In genomic region chr11:117037279-117037951, GRCh38 we compare ENCODE assay signal across 9 cellular contexts.
A peak's percentile ranks its signal among the peaks of the same experiment; 100 is the strongest.
DNase-seq lines count a peak whose midpoint lies in the region; ATAC-seq, FAIRE-seq and TF ChIP-seq lines count a peak whose summit lies in the region.
"Had no signal": no experiment of that assay in that cellular context is flagged by ENCODE, and none has a peak within 500 bp of the region (broad histone marks: within the 10 kb centered on the region; RNA-seq: fewer than 3 reads in every experiment).

No MANE protein-coding gene starts in this region.

- H2AFZ ChIP-seq in GM23338 (no peak overlapping the region), endothelial cell of umbilical vein (ENCODE audit: low read depth, low read length) (no peak overlapping the region)

- H3K79me2 ChIP-seq in GM23338 (replicated peaks; ENCODE audit: insufficient read depth) (peaks cover 69% of the 10 kb centered on the region), endothelial cell of umbilical vein (ENCODE audit: control insufficient read depth, insufficient read depth, low read length) (no peaks in the 10 kb centered on the region)

- CTCF ChIA-PET in Panc1 (lab: Charles Lee): interaction anchor here (0.6 kb wide), 1 partner anchor 102 kb away, joined by 3 read pairs; no protein-coding TSS in a partner anchor
- CTCF ChIA-PET in endothelial cell of umbilical vein (lab: Charles Lee): interaction anchor here (0.9 kb wide), 1 partner anchor 157 kb away, joined by 3 read pairs; no protein-coding TSS in a partner anchor

- ATAC-seq in GM23338 (peak; percentile 51), Panc1 (peak; percentile 64; the same call in 1 of the 2 replicates), pancreas (peak in 3 of 4 donors; percentile 42 to 55 (median 42)), GM19023 (IDR thresholded peaks at IDR 0.05; ENCODE audit: unreplicated experiment) (no peak)

- BruUV-seq in Panc1 (replicated peaks; lab: Mats Ljungman, UMichigan): no TSS peak
- no TSS peak for BruUV-seq in endothelial cell of umbilical vein (replicated peaks; lab: Mats Ljungman, UMichigan)

- WGBS in pancreas, 2 donors: 77 to 88% methylated on average over 1 of the region's 1 CpG
- 57 to 79% (median 76%) methylated on average over 1 of the region's 1 CpG for WGBS in ovary, 3 donors

- POLR2A ChIA-PET in Panc1 (lab: Charles Lee): no interaction called here
- POLR2A ChIA-PET in endothelial cell of umbilical vein (lab: Charles Lee): no interaction called here

- no peak for TF ChIP-seq CTCF in GM23338 (conservative IDR thresholded peaks at IDR 0.05; ENCODE audit: low read depth in 2 of 2)
- no peak for TF ChIP-seq CTCF in Panc1 (IDR thresholded peaks at IDR 0.05)
- TF ChIP-seq CTCF in endothelial cell of umbilical vein (IDR thresholded peaks at IDR 0.05; ENCODE audit: extremely low read depth in 1 of 2, insufficient read depth in 1 of 2, low read depth in 1 of 2, low read length in 2 of 2): no peak
- no peak for TF ChIP-seq CTCF in pancreas (IDR thresholded peaks at IDR 0.05)
- TF ChIP-seq CTCF in ovary (IDR thresholded peaks at IDR 0.05): no peak

- H3K9me3 ChIP-seq in Panc1 (ENCODE audit: control insufficient read depth, insufficient read depth, low read depth, low read length): no peaks in the 10 kb centered on the region
- H3K9me3 ChIP-seq in endothelial cell of umbilical vein (replicated peaks; ENCODE audit: control insufficient read depth, insufficient read depth, low read length): no peaks in the 10 kb centered on the region
- H3K9me3 ChIP-seq in pancreas: no peaks in the 10 kb centered on the region
- no peaks in the 10 kb centered on the region for H3K9me3 ChIP-seq in ovary
- H3K9me3 ChIP-seq: uterus had no signal

- in situ Hi-C loops in Panc1 (cut with HindIII; ENCODE audit: low pct_unique_long_range_greater_than_20kb, low sequenced_read_pairs): no loop called here

- TF ChIP-seq POLR2A in endothelial cell of umbilical vein (IDR thresholded peaks at IDR 0.05; ENCODE audit: low read depth, low read length) (no peak), ovary (IDR thresholded peaks at IDR 0.05) (no peak)

- H3K36me3 ChIP-seq in GM23338 (ENCODE audit: insufficient read depth): no peaks in the 10 kb centered on the region
- H3K36me3 ChIP-seq in Panc1 (ENCODE audit: control insufficient read depth, insufficient read depth, low read length): no peaks in the 10 kb centered on the region
- no peaks in the 10 kb centered on the region for H3K36me3 ChIP-seq in endothelial cell of umbilical vein (ENCODE audit: control insufficient read depth in 2 of 2, extremely low read depth in 1 of 2, insufficient read depth in 2 of 2, low read length in 2 of 2)
- no peaks in the 10 kb centered on the region for H3K36me3 ChIP-seq in pancreas
- H3K36me3 ChIP-seq in ovary: no peaks in the 10 kb centered on the region
- H3K36me3 ChIP-seq: uterus had no signal

- H3K9me1 ChIP-seq in endothelial cell of umbilical vein (replicated peaks; ENCODE audit: control insufficient read depth, extremely low read depth, insufficient read depth, low read length): no peaks in the 10 kb centered on the region

- no peak for TF ChIP-seq EP300 in ovary (IDR thresholded peaks at IDR 0.05)

- H3K27ac ChIP-seq in GM23338 (ENCODE audit: low read depth) (no peak overlapping the region), Panc1 (ENCODE audit: low read length) (no peak overlapping the region), endothelial cell of umbilical vein (ENCODE audit: insufficient read depth, low read depth, low read length) (no peak overlapping the region), pancreas (peak overlapping the region in 1 of 4 donors; percentile 30), ovary (no peak overlapping the region)
- H3K27ac ChIP-seq: uterus had no signal

- H4K20me1 ChIP-seq in GM23338 (replicated peaks; ENCODE audit: insufficient read depth): peaks cover 8% of the 10 kb centered on the region
- H4K20me1 ChIP-seq in endothelial cell of umbilical vein (replicated peaks; ENCODE audit: control insufficient read depth, extremely low read depth, insufficient read depth, low read length): no peaks in the 10 kb centered on the region

- no peak overlapping the region for H3K27ac Mint-ChIP-seq in GM23338

- no peaks in the 10 kb centered on the region for H3K9me3 Mint-ChIP-seq in GM23338

- H3K4me2 ChIP-seq in GM23338: 0 out of 2 replicates have a peak overlapping the region, but pooled peaks have one; percentile 3
- H3K4me2 ChIP-seq in endothelial cell of umbilical vein (ENCODE audit: insufficient read depth, low read length): peak overlapping the region; percentile 20

- H3K27me3 ChIP-seq in GM23338 (ENCODE audit: insufficient read depth) (no peaks in the 10 kb centered on the region), Panc1 (ENCODE audit: control insufficient read depth, insufficient read depth, low read length) (no peaks in the 10 kb centered on the region), endothelial cell of umbilical vein (ENCODE audit: control insufficient read depth in 2 of 2, insufficient read depth in 2 of 2, low read length in 2 of 2) (no peaks in the 10 kb centered on the region), pancreas (no peaks in the 10 kb centered on the region), ovary (no peaks in the 10 kb centered on the region)
- H3K27me3 ChIP-seq: uterus had no signal

- intact Hi-C loops in Panc1 (cut with micrococcal nuclease; ENCODE audit: unreplicated experiment) (no loop called here), endothelial cell of umbilical vein (cut with micrococcal nuclease) (loop anchor here (5.0 kb wide), 1 partner anchor 60 kb away; the partner anchor contains the start of gene SIK3), pancreas (cut with DNase I) (no loop called here), ovary (cut with DNase I) (no loop called here)

- H3K4me1 Mint-ChIP-seq in GM23338: peaks cover 18% of the 10 kb centered on the region

- dilution Hi-C loops in endothelial cell of umbilical vein (cut with MboI; ENCODE audit: extremely low pct_ligation_motif_present, low sequenced_read_pairs): no loop called here

- H3K36me3 Mint-ChIP-seq in GM23338 (ENCODE audit: low read depth): no peaks in the 10 kb centered on the region

- no peak for FAIRE-seq in endothelial cell of umbilical vein (lab: Jason Lieb, UNC)
- no peak for FAIRE-seq in pancreas (lab: Jason Lieb, UNC)

- H3K9ac ChIP-seq in endothelial cell of umbilical vein (replicated peaks; ENCODE audit: extremely low read depth, insufficient read depth, low read length): no peak overlapping the region

- DNase-seq in GM23338 (ENCODE audit: low spot score) (no peak), Panc1 (ENCODE audit: low read depth, low spot score) (no peak), endothelial cell of umbilical vein (ENCODE audit: low read depth, low spot score) (peak; percentile 82), pancreas (no peak), ovary (no peak), AG08396 (ENCODE audit: low spot score) (no peak)
- DNase-seq: activated CD4-positive, alpha-beta T cell treated with anti-CD3 and anti-CD28 coated beads for 48 hours; uterus had no signal

- no peaks in the 10 kb centered on the region for H3K9me2 ChIP-seq in GM23338 (ENCODE audit: insufficient read depth)

- no peak overlapping the region for H3K4me3 Mint-ChIP-seq in GM23338

- no peaks in the 10 kb centered on the region for H3K27me3 Mint-ChIP-seq in GM23338 (ENCODE audit: insufficient read depth, low read depth, poor library complexity)

- H3F3A ChIP-seq in GM23338 (replicated peaks; ENCODE audit: low read depth): no peaks in the 10 kb centered on the region

- H3K4me3 ChIP-seq in GM23338 (no peak overlapping the region), Panc1 (ENCODE audit: low read depth in 2 of 2, low read length in 2 of 2) (no peak overlapping the region), endothelial cell of umbilical vein (replicated peaks in 1 of 3; ENCODE audit: insufficient read depth in 1 of 3, low read depth in 1 of 3, low read length in 3 of 3) (no peak overlapping the region), pancreas (no peak overlapping the region), ovary (no peak overlapping the region)
- H3K4me3 ChIP-seq: uterus had no signal

- H3K4me1 ChIP-seq in GM23338 (ENCODE audit: insufficient read depth) (peaks cover 16% of the 10 kb centered on the region; the same call in 1 of the 2 replicates), Panc1 (ENCODE audit: control insufficient read depth, insufficient read depth, low read length) (peaks cover 20% of the 10 kb centered on the region), endothelial cell of umbilical vein (ENCODE audit: control insufficient read depth, extremely low read depth, insufficient read depth, low read length) (peaks cover 13% of the 10 kb centered on the region), pancreas (peaks cover 0 to 17% (median 16%) of the 10 kb centered on the region in 3 donors), ovary (ENCODE audit: insufficient read depth) (peaks cover 10% of the 10 kb centered on the region)

TF ChIP-seq in GM23338, 12 proteins besides CTCF, POLR2A, EP300 and RAD21 (continues in another document):
- TF ChIP-seq, protein P1, sequence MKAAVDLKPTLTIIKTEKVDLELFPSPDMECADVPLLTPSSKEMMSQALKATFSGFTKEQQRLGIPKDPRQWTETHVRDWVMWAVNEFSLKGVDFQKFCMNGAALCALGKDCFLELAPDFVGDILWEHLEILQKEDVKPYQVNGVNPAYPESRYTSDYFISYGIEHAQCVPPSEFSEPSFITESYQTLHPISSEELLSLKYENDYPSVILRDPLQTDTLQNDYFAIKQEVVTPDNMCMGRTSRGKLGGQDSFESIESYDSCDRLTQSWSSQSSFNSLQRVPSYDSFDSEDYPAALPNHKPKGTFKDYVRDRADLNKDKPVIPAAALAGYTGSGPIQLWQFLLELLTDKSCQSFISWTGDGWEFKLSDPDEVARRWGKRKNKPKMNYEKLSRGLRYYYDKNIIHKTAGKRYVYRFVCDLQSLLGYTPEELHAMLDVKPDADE (IDR thresholded peaks at IDR 0.05): no peak

TF ChIP-seq in endothelial cell of umbilical vein, 7 proteins besides CTCF, POLR2A, EP300 and RAD21:
- no peak for TF ChIP-seq GATA2 (IDR thresholded peaks at IDR 0.05; ENCODE audit: insufficient read depth, insufficient read length, low read depth, low read length)
- TF ChIP-seq FOS (IDR thresholded peaks at IDR 0.05; ENCODE audit: borderline replicate concordance, insufficient read depth, low read length): no peak
- TF ChIP-seq, protein P2, sequence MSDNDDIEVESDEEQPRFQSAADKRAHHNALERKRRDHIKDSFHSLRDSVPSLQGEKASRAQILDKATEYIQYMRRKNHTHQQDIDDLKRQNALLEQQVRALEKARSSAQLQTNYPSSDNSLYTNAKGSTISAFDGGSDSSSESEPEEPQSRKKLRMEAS (IDR thresholded peaks at IDR 0.05; ENCODE audit: insufficient read depth, insufficient read length): no peak
- no peak for TF ChIP-seq POLR2AphosphoS5 (IDR thresholded peaks at IDR 0.05; ENCODE audit: insufficient read depth, low read depth, low read length)
- no peak for TF ChIP-seq EZH2 (IDR thresholded peaks at IDR 0.05; ENCODE audit: borderline replicate concordance, low read depth, low read length, severe bottlenecking)
- TF ChIP-seq JUN (IDR thresholded peaks at IDR 0.05; ENCODE audit: borderline replicate concordance, insufficient read depth, insufficient read length, low read depth): no peak
- TF ChIP-seq MYC (IDR thresholded peaks at IDR 0.05; ENCODE audit: low read depth, low read length): no peak
TF ChIP-seq in endothelial cell of umbilical vein: peak in this region for 0.
